10 cellular contexts compared by ENCODE assay signal in the genomic region with DNA sequence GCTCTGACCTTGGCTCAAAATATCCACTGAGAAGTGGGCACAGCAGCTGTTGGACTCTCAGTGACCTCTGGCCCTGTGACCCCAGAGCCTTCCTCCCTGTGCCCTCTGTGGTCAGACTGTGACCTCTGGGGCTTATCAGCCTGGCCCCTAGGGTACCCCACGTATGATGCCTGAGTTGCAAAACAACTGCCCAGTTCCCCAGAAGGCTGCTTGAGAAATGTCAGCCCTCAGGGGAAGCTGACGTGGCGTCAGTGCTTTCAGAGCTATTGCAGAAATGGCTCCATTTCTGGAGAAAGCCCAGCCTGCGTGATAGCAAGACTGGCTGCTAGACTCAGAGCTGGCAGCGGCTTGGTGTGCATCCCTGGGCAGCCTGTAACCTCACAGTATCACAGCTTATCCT. TPM values are rescaled to one million over a fixed set of nuclear protein-coding genes. Genes with fewer than 3 reads are reported as not detected.
DNase-seq lines count a peak whose midpoint lies in the region; ATAC-seq and TF ChIP-seq lines count a peak whose summit lies in the region.
"Had no signal": no experiment of that assay in that cellular context is flagged by ENCODE, and none has a peak within 500 bp of the region (broad histone marks: within the 10 kb centered on the region; RNA-seq: fewer than 3 reads in every experiment).

No MANE protein-coding gene starts in this region.

- H3K9ac ChIP-seq in BLaER1 treated with 17β-estradiol and CSF1 and Interleukin-3, amounts not matched to agents 10 nM and 100 nM, result peak overlapping the region in 8 of 11 experiments; percentile 20 to 56 (median 46); a peak in 11 of 22 replicates
- no peak overlapping the region for H3K9ac ChIP-seq in fibroblast of lung (ENCODE audit: insufficient read depth, low read length)

- peak overlapping the region; percentile 31 to 89 (median 73); a peak in 21 of 22 replicates for H3K4me2 ChIP-seq in BLaER1 treated with 17β-estradiol and CSF1 and Interleukin-3, amounts not matched to agents 10 nM and 100 nM
- no peak overlapping the region for H3K4me2 ChIP-seq in fibroblast of lung (ENCODE audit: extremely low read depth, insufficient read depth, low read length)

- intact Hi-C loops in naive thymus-derived CD4-positive, alpha-beta T cell (cut with micrococcal nuclease), result loop anchor here in 1 of 2 donors (10.0 kb wide), 1 partner anchor 878 kb away; no protein-coding TSS in a partner anchor

- peaks cover 0 to 5% (median 0%) of the 10 kb centered on the region in 11 donors for H3K9me3 Mint-ChIP-seq in naive thymus-derived CD4-positive, alpha-beta T cell
- H3K9me3 Mint-ChIP-seq in T-helper 2 cell treated with Interferon-gamma antibody and Interleukin-4, amounts not matched to agents 5 μg/mL and 100 μg/mL, for 36 hours, result peaks cover 6% of the 10 kb centered on the region

- no peaks in the 10 kb centered on the region for H4K20me1 ChIP-seq in BLaER1 treated with 17β-estradiol and CSF1 and Interleukin-3, amounts not matched to agents 10 nM and 100 nM
- H4K20me1 ChIP-seq in fibroblast of lung (ENCODE audit: control insufficient read depth, extremely low read depth, insufficient read depth, low read length), result no peaks in the 10 kb centered on the region

- POLR2A ChIA-PET in naive thymus-derived CD4-positive, alpha-beta T cell (lab: Charles Lee), result no interaction called here

- no peaks in the 10 kb centered on the region for H3K4me1 Mint-ChIP-seq in naive thymus-derived CD4-positive, alpha-beta T cell
- H3K4me1 Mint-ChIP-seq in T-helper 2 cell treated with Interferon-gamma antibody and Interleukin-4, amounts not matched to agents 5 μg/mL and 100 μg/mL, for 36 hours (ENCODE audit: low read depth), result no peaks in the 10 kb centered on the region

- H3K9me3 ChIP-seq in BLaER1 treated with 17β-estradiol and CSF1 and Interleukin-3, amounts not matched to agents 10 nM and 100 nM (replicated peaks in 1 of 11), result no peaks in the 10 kb centered on the region
- H3K9me3 ChIP-seq in fibroblast of lung (ENCODE audit: control insufficient read depth, insufficient read depth, low read depth, low read length), result no peaks in the 10 kb centered on the region
- H3K9me3 ChIP-seq in naive thymus-derived CD4-positive, alpha-beta T cell (ENCODE audit: control insufficient read depth in 2 of 3, low read length in 3 of 3), result no peaks in the 10 kb centered on the region
- H3K9me3 ChIP-seq: Caco-2 had no signal

- no peaks in the 10 kb centered on the region for H3K27me3 ChIP-seq in BLaER1 treated with 17β-estradiol and CSF1 and Interleukin-3, amounts not matched to agents 10 nM and 100 nM
- H3K27me3 ChIP-seq in fibroblast of lung (ENCODE audit: control insufficient read depth, insufficient read depth, low read length), result no peaks in the 10 kb centered on the region
- H3K27me3 ChIP-seq in naive thymus-derived CD4-positive, alpha-beta T cell (ENCODE audit: control insufficient read depth in 2 of 2, insufficient read depth in 2 of 2, low read length in 2 of 2), result no peaks in the 10 kb centered on the region

- H3K4me3 ChIP-seq in BLaER1 treated with 17β-estradiol and CSF1 and Interleukin-3, amounts not matched to agents 10 nM and 100 nM, result peak overlapping the region in 1 of 10 experiments; percentile 23; a peak in 2 of 20 replicates
- H3K4me3 ChIP-seq in fibroblast of lung (replicated peaks in 1 of 4; ENCODE audit: control extremely low read depth in 1 of 4, insufficient read depth in 1 of 4, low read depth in 3 of 4, low read length in 4 of 4), result no peak overlapping the region
- H3K4me3 ChIP-seq in naive thymus-derived CD4-positive, alpha-beta T cell (ENCODE audit: low read length), result no peak overlapping the region

- H3K4me1 ChIP-seq in BLaER1 treated with 17β-estradiol and CSF1 and Interleukin-3, amounts not matched to agents 10 nM and 100 nM, result peaks cover 20 to 69% (median 43%) of the 10 kb centered on the region in 10 experiments
- H3K4me1 ChIP-seq in fibroblast of lung (ENCODE audit: control insufficient read depth, extremely low read depth, insufficient read depth, low read length), result peaks cover 31% of the 10 kb centered on the region
- H3K4me1 ChIP-seq in naive thymus-derived CD4-positive, alpha-beta T cell (ENCODE audit: control insufficient read depth in 2 of 2, insufficient read depth in 2 of 2, low read length in 2 of 2), result no peaks in the 10 kb centered on the region

- H3K27ac Mint-ChIP-seq in naive thymus-derived CD4-positive, alpha-beta T cell, result no peak overlapping the region
- H3K27ac Mint-ChIP-seq in T-helper 2 cell treated with Interferon-gamma antibody and Interleukin-4, amounts not matched to agents 5 μg/mL and 100 μg/mL, for 36 hours, result no peak overlapping the region

- no peaks in the 10 kb centered on the region for H3K36me3 ChIP-seq in BLaER1 treated with 17β-estradiol and CSF1 and Interleukin-3, amounts not matched to agents 10 nM and 100 nM
- no peaks in the 10 kb centered on the region for H3K36me3 ChIP-seq in fibroblast of lung (ENCODE audit: control insufficient read depth, insufficient read depth, low read length)
- no peaks in the 10 kb centered on the region for H3K36me3 ChIP-seq in naive thymus-derived CD4-positive, alpha-beta T cell (ENCODE audit: control insufficient read depth in 2 of 3, insufficient read depth in 3 of 3, low read length in 3 of 3)

- no peaks in the 10 kb centered on the region for H3K36me3 Mint-ChIP-seq in naive thymus-derived CD4-positive, alpha-beta T cell
- no peaks in the 10 kb centered on the region for H3K36me3 Mint-ChIP-seq in T-helper 2 cell treated with Interferon-gamma antibody and Interleukin-4, amounts not matched to agents 5 μg/mL and 100 μg/mL, for 36 hours (ENCODE audit: low read depth)

- H2AFZ ChIP-seq in fibroblast of lung (ENCODE audit: low read length), result no peak overlapping the region

- DNase-seq in RPMI7951 (ENCODE audit: low read depth) (peak; percentile 98), fibroblast of lung (ENCODE audit: low read depth in 2 of 2) (peak in 1 of 2 donors; percentile 89)
- no peak for DNase-seq in naive thymus-derived CD4-positive, alpha-beta T cell
- no peak for DNase-seq in T-helper 2 cell treated with Interferon-gamma antibody and Interleukin-4, amounts not matched to agents 5 μg/mL and 100 μg/mL, for 36 hours (ENCODE audit: low spot score)
- no peak for DNase-seq in stimulated activated CD4-positive, alpha-beta T cell treated with anti-CD3 and anti-CD28 coated beads, Interleukin-4, amount 100 ng/mL, for 24 hours
- DNase-seq: NCI-H1417 treated with DMSO at 0.1 percent for 48 hours had no signal

- H3K27me3 Mint-ChIP-seq in naive thymus-derived CD4-positive, alpha-beta T cell, result peaks cover under 1 to 22% (median 9%) of the 10 kb centered on the region in 5 donors
- no peaks in the 10 kb centered on the region for H3K27me3 Mint-ChIP-seq in T-helper 2 cell treated with Interferon-gamma antibody and Interleukin-4, amounts not matched to agents 5 μg/mL and 100 μg/mL, for 36 hours (ENCODE audit: low read depth)

- H3K27ac ChIP-seq in BLaER1 treated with 17β-estradiol and CSF1 and Interleukin-3, amounts not matched to agents 10 nM and 100 nM, result peak overlapping the region in 10 of 11 experiments; percentile 54 to 78 (median 68); a peak in 20 of 22 replicates
- H3K27ac ChIP-seq in fibroblast of lung (ENCODE audit: insufficient read depth, low read length), result peak overlapping the region; percentile 46
- no peak overlapping the region for H3K27ac ChIP-seq in naive thymus-derived CD4-positive, alpha-beta T cell (ENCODE audit: low read depth, low read length)

- no peak for TF ChIP-seq CTCF in fibroblast of lung (conservative IDR thresholded peaks at IDR 0.05 in 1 of 2, IDR thresholded peaks at IDR 0.05 in 1 of 2; ENCODE audit: low read depth in 1 of 2, low read length in 2 of 2)

- ATAC-seq in naive thymus-derived CD4-positive, alpha-beta T cell, result peak; percentile 83
- ATAC-seq in GM18519 (IDR thresholded peaks at IDR 0.05; ENCODE audit: low FRiP score, unreplicated experiment), result no peak
- ATAC-seq in GM19351 (IDR thresholded peaks at IDR 0.05; ENCODE audit: unreplicated experiment), result no peak

- CTCF ChIA-PET in naive thymus-derived CD4-positive, alpha-beta T cell (lab: Charles Lee), result no interaction called here

- no peaks in the 10 kb centered on the region for H3K79me2 ChIP-seq in fibroblast of lung (ENCODE audit: control insufficient read depth, insufficient read depth, low read length)

- H3K4me3 Mint-ChIP-seq in naive thymus-derived CD4-positive, alpha-beta T cell, result no peak overlapping the region
- H3K4me3 Mint-ChIP-seq in T-helper 2 cell treated with Interferon-gamma antibody and Interleukin-4, amounts not matched to agents 5 μg/mL and 100 μg/mL, for 36 hours, result no peak overlapping the region

RNA-seq across cellular contexts. Expression of a gene that starts 31.5 kb away (rescaled TPM):
- total RNA-seq in RPMI7951 (2014; rRNA removed; shearing (Covaris generic)), result 650 and 793 TPM in 2 replicates
- total RNA-seq in fibroblast of lung, result 58.6 and 103 TPM in 2 replicates
- polyA plus RNA-seq in fibroblast of lung, result 129 and 238 TPM in 2 replicates
- polyA plus RNA-seq in fibroblast of lung (2012), result 135 and 254 TPM in 2 replicates
- polyA minus RNA-seq in fibroblast of lung (ENCODE audit: low replicate concordance), result 160 and 334 TPM in 2 replicates
- under 1 TPM; 0.11 to 0.94 (median 0.19) TPM for total RNA-seq in naive thymus-derived CD4-positive, alpha-beta T cell
- polyA plus RNA-seq in naive thymus-derived CD4-positive, alpha-beta T cell, result not detected

Comparison
In these comparisons a context has a peak if more than half of its experiments do, and no peak if none do; other contexts are left out.
1. RNA of a gene that starts 31.5 kb away (total RNA-seq): 650 to 793 TPM in RPMI7951 and 58.6 to 103 TPM in fibroblast of lung; 0.11 to 0.94 TPM in naive thymus-derived CD4-positive, alpha-beta T cell; every median in the first group is over 10 times any median in the second.